Comparison of ENCODE assay signal across 19 cellular contexts in genomic region chr11:66907751-66908173, GRCh38. TPM values are rescaled to one million over a fixed set of nuclear protein-coding genes. Genes with fewer than 3 reads are reported as not detected.
DNase-seq lines count a peak whose midpoint lies in the region; ATAC-seq, FAIRE-seq and TF ChIP-seq lines count a peak whose summit lies in the region.
"Had no signal": no experiment of that assay in that cellular context is flagged by ENCODE, and none has a peak within 500 bp of the region (broad histone marks: within the 10 kb centered on the region; RNA-seq: fewer than 3 reads in every experiment).

No MANE protein-coding gene starts in this region.

- H3K4ac ChIP-seq in H1 (replicated peaks; ENCODE audit: insufficient read length, low read depth, low read length), result no peak overlapping the region

- H3K4me2 ChIP-seq in H1 (ENCODE audit: insufficient read depth in 1 of 2, low read depth in 2 of 2, low read length in 2 of 2) (no peak overlapping the region), PC-9 (no peak overlapping the region)

- POLR2A ChIA-PET in H1 (lab: Charles Lee; ENCODE audit: partially characterized antibody) (interaction anchor here (0.9 to 1.3 kb wide), 2 partner anchors 12 to 64 kb away, joined by 3 to 7 read pairs; partner anchors contain the start of gene RCE1), PC-9 (lab: Charles Lee; ENCODE audit: unreplicated experiment) (no interaction called here)

- H3K36me3 ChIP-seq in NT2/D1 (ENCODE audit: insufficient read depth, insufficient read length, low read length) (no peaks in the 10 kb centered on the region), H1 (ENCODE audit: control insufficient read depth in 2 of 4, insufficient read depth in 4 of 4, low read length in 3 of 4) (no peaks in the 10 kb centered on the region), right lobe of liver (no peaks in the 10 kb centered on the region), subcutaneous abdominal adipose tissue (ENCODE audit: control insufficient read depth in 5 of 5, insufficient read depth in 5 of 5, low read length in 5 of 5) (peaks cover 0 to 5% (median 0%) of the 10 kb centered on the region in 5 donors), PC-9 (ENCODE audit: low read depth) (no peaks in the 10 kb centered on the region)
- H3K36me3 ChIP-seq: cardiac muscle cell had no signal

- 88% methylated on average over 6 of the region's 6 CpGs; no CpG with 5 or more reads in 1 of the 2 experiments for WGBS in H1 (ENCODE audit: extremely low coverage in 1 of 2, insufficient coverage in 1 of 2, insufficient read length in 1 of 2, insufficient replicate concordance in 2 of 2, low coverage in 1 of 2, low lambda C conversion rate in 2 of 2, missing lambda C conversion rate in 1 of 2), 2 experiments
- WGBS in right lobe of liver (ENCODE audit: insufficient coverage, low coverage, low lambda C conversion rate, missing lambda C conversion rate), result 20% methylated on average over 6 of the region's 6 CpGs

- no peak overlapping the region for H2AK5ac ChIP-seq in H1 (ENCODE audit: low read depth, low read length)

- TF ChIP-seq POLR2A in H1 (IDR thresholded peaks at IDR 0.05; ENCODE audit: control extremely low read depth in 1 of 2, low read depth in 2 of 2, low read length in 2 of 2) (no peak), right lobe of liver (IDR thresholded peaks at IDR 0.05) (peak; percentile 35)

- H3F3A ChIP-seq in PC-9 (ENCODE audit: insufficient read depth, low read depth), result peaks cover 16% of the 10 kb centered on the region

- no peaks in the 10 kb centered on the region; the same call in 1 of the 2 replicates for H3K79me1 ChIP-seq in H1 (ENCODE audit: low read depth, low read length)

- DNase-seq in NT2/D1 (ENCODE audit: low read depth, low spot score) (no peak), H1 (ENCODE audit: low read depth in 1 of 2, low spot score in 2 of 2) (no peak), right lobe of liver (peak in 2 of 3 donors; percentile 74 to 76), NCI-H2227 treated with DMSO at 0.1 percent for 48 hours (lab: John Stamatoyannopoulos, UW) (no peak), UCSD-AML1 (lab: John Stamatoyannopoulos, UW; ENCODE audit: unreplicated experiment) (no peak), NCI-H446 treated with DMSO at 0.1 percent for 48 hours (lab: John Stamatoyannopoulos, UW) (no peak), PC-9 (no peak)
- DNase-seq: activated CD4-positive, CD25-positive, alpha-beta regulatory T cell treated with anti-CD3 and anti-CD28 coated beads, Interleukin-2, amount 50 U/mL, for 72 hours; effector CD4-positive, alpha-beta T cell; GOT3; hippocampal formation; Karpas-422; NCI-H1105; NCI-H748 treated with DMSO at 0.1 percent for 48 hours; PC-3 had no signal

- H2BK5ac ChIP-seq in H1 (ENCODE audit: low read depth, low read length), result no peak overlapping the region

- CTCF ChIA-PET in H1 (lab: Charles Lee; ENCODE audit: partially characterized antibody), result interaction anchor here (1.1 to 5.2 kb wide), 7 partner anchors 10 to 68 kb away, joined by 3 to 27 read pairs (median 5); partner anchors contain the start of gene C11orf86
- CTCF ChIA-PET in PC-9 (lab: Charles Lee), result no interaction called here

- intact Hi-C loops in right lobe of liver (cut with DNase I), result no loop called here
- intact Hi-C loops in PC-9 (cut with micrococcal nuclease; ENCODE audit: unreplicated experiment), result no loop called here

- H3K9me3 ChIP-seq in NT2/D1 (ENCODE audit: insufficient read depth, low read length) (no peaks in the 10 kb centered on the region), H1 (ENCODE audit: insufficient read depth in 2 of 2, low read depth in 1 of 2, low read length in 1 of 2) (no peaks in the 10 kb centered on the region), right lobe of liver (no peaks in the 10 kb centered on the region), subcutaneous abdominal adipose tissue (ENCODE audit: control insufficient read depth in 5 of 5, low read length in 5 of 5) (no peaks in the 10 kb centered on the region), PC-9 (ENCODE audit: insufficient read depth, low read depth) (no peaks in the 10 kb centered on the region)

- no peak overlapping the region for H2BK120ac ChIP-seq in H1 (replicated peaks; ENCODE audit: low read depth, low read length)

- ATAC-seq in right lobe of liver, result peak; percentile 66 to 83 (median 77)
- ATAC-seq: activated T-helper 17 cell treated with anti-CD3 and anti-CD28 coated beads, Interleukin-2, amount 50 U/mL, for 72 hours; PC-3 had no signal

- no peak overlapping the region for H3K14ac ChIP-seq in H1 (ENCODE audit: insufficient read length)

- no peak overlapping the region for H4K5ac ChIP-seq in H1 (ENCODE audit: insufficient read length, low read depth, low read length)

- H4K20me1 ChIP-seq in H1 (replicated peaks in 1 of 2; ENCODE audit: control insufficient read depth in 1 of 2, insufficient read depth in 2 of 2, low read length in 2 of 2) (no peaks in the 10 kb centered on the region), PC-9 (ENCODE audit: insufficient read depth) (no peaks in the 10 kb centered on the region)

- H2BK20ac ChIP-seq in H1 (ENCODE audit: low read length), result no peak overlapping the region

- no peak overlapping the region for H3K23ac ChIP-seq in H1 (ENCODE audit: insufficient read length)

- no peaks in the 10 kb centered on the region for H3K27me3 ChIP-seq in NT2/D1 (ENCODE audit: insufficient read depth, insufficient read length)
- H3K27me3 ChIP-seq in H1 (replicated peaks in 1 of 4; ENCODE audit: control insufficient read depth in 3 of 4, extremely low read depth in 1 of 4, insufficient read depth in 3 of 4, low read length in 3 of 4), result no peaks in the 10 kb centered on the region
- no peaks in the 10 kb centered on the region for H3K27me3 ChIP-seq in right lobe of liver
- no peaks in the 10 kb centered on the region for H3K27me3 ChIP-seq in subcutaneous abdominal adipose tissue (ENCODE audit: control insufficient read depth in 5 of 5, insufficient read depth in 4 of 5, low read length in 5 of 5)
- no peaks in the 10 kb centered on the region for H3K27me3 ChIP-seq in PC-9 (ENCODE audit: insufficient read depth, low read depth)
- H3K27me3 ChIP-seq: cardiac muscle cell had no signal

- no peak overlapping the region for H2BK12ac ChIP-seq in H1 (ENCODE audit: low read depth, low read length)

- H2BK15ac ChIP-seq in H1 (ENCODE audit: low read length), result peak overlapping the region; percentile 36; the same call in 1 of the 2 replicates

- no peak overlapping the region for H4K8ac ChIP-seq in H1 (ENCODE audit: extremely low read depth, insufficient read depth, low read length)

- H3K9ac ChIP-seq in NT2/D1 (ENCODE audit: insufficient read length, low read depth) (peak overlapping the region; percentile 17), H1 (replicated peaks in 1 of 4; ENCODE audit: extremely low read depth in 1 of 4, low read depth in 3 of 4, low read length in 3 of 4) (no peak overlapping the region), subcutaneous abdominal adipose tissue (ENCODE audit: low read length in 5 of 5) (peak overlapping the region in 3 of 5 donors; percentile 39 to 48 (median 41))

- no peak for TF ChIP-seq CTCF in H1 (IDR thresholded peaks at IDR 0.05; ENCODE audit: control extremely low read depth in 1 of 3, insufficient read depth in 1 of 3, low read depth in 1 of 3, low read length in 3 of 3)
- TF ChIP-seq CTCF in right lobe of liver (IDR thresholded peaks at IDR 0.05), result no peak
- no peak for TF ChIP-seq CTCF in PC-9 (conservative IDR thresholded peaks at IDR 0.05)

- no peak overlapping the region for H3K18ac ChIP-seq in H1 (ENCODE audit: extremely low read depth, low read length)

- no peak for TF ChIP-seq RAD21 in H1 (IDR thresholded peaks at IDR 0.05 in 1 of 2, conservative IDR thresholded peaks at IDR 0.05 in 1 of 2; ENCODE audit: low read depth in 2 of 2, low read length in 2 of 2)

- H3K4me3 ChIP-seq in NT2/D1 (ENCODE audit: insufficient read length, low read depth), result no peak overlapping the region
- H3K4me3 ChIP-seq in H1 (ENCODE audit: extremely low read depth in 1 of 4, insufficient read depth in 2 of 4, low read depth in 3 of 4, low read length in 4 of 4), result no peak overlapping the region
- H3K4me3 ChIP-seq in right lobe of liver, result peak overlapping the region; percentile 29 to 69 (median 59)
- H3K4me3 ChIP-seq in subcutaneous abdominal adipose tissue (ENCODE audit: low read depth in 1 of 5, low read length in 5 of 5), result no peak overlapping the region
- H3K4me3 ChIP-seq in PC-9, result no peak overlapping the region
- H3K4me3 ChIP-seq: cardiac muscle cell had no signal

- H3K27ac ChIP-seq in H1 (ENCODE audit: low read depth, low read length) (no peak overlapping the region), right lobe of liver (peak overlapping the region; percentile 64 to 86 (median 76)), subcutaneous abdominal adipose tissue (ENCODE audit: low read depth, low read length) (peak overlapping the region; percentile 55), PC-9 (no peak overlapping the region)
- H3K27ac ChIP-seq: cardiac muscle cell had no signal

- no peaks in the 10 kb centered on the region for H3K23me2 ChIP-seq in H1 (ENCODE audit: low read depth, low read length)

- H3K9me2 ChIP-seq in PC-9 (ENCODE audit: insufficient read depth), result no peaks in the 10 kb centered on the region

- H3K79me2 ChIP-seq in H1 (ENCODE audit: control insufficient read depth in 1 of 2, insufficient read depth in 2 of 2, low read length in 2 of 2) (no peaks in the 10 kb centered on the region), PC-9 (ENCODE audit: low read depth) (no peaks in the 10 kb centered on the region)

- no peak overlapping the region for H3K56ac ChIP-seq in H1 (replicated peaks; ENCODE audit: insufficient read length, low read depth, low read length)

- TF ChIP-seq EP300 in H1 (IDR thresholded peaks at IDR 0.05; ENCODE audit: borderline replicate concordance in 1 of 2, low read depth in 2 of 2, low read length in 2 of 2), result no peak

- H3K4me1 ChIP-seq in NT2/D1 (ENCODE audit: insufficient read depth, insufficient read length) (peaks cover 37% of the 10 kb centered on the region), H1 (replicated peaks in 1 of 4; ENCODE audit: control insufficient read depth in 3 of 4, insufficient read depth in 4 of 4, low read length in 3 of 4) (peaks cover 6 to 30% (median 20%) of the 10 kb centered on the region in 4 experiments), right lobe of liver (peaks cover 0 to 42% (median 10%) of the 10 kb centered on the region in 4 donors), subcutaneous abdominal adipose tissue (ENCODE audit: control insufficient read depth in 5 of 5, insufficient read depth in 5 of 5, low read length in 5 of 5) (peaks cover 9 to 65% (median 57%) of the 10 kb centered on the region in 5 donors), PC-9 (replicated peaks; ENCODE audit: insufficient read depth) (peaks cover 30% of the 10 kb centered on the region)

- no peak overlapping the region for H4K91ac ChIP-seq in H1 (replicated peaks; ENCODE audit: insufficient read length, low read length)

- FAIRE-seq in H1 (lab: Jason Lieb, UNC), result no peak
- FAIRE-seq: D721Med had no signal

- H2AFZ ChIP-seq in H1 (ENCODE audit: low read length) (no peak overlapping the region), PC-9 (no peak overlapping the region)

- no TSS peak for BruUV-seq in PC-9 (replicated peaks; lab: Mats Ljungman, UMichigan)

RNA-seq across cellular contexts. Expression of gene PC, which starts 50.4 kb away (rescaled TPM):
- 27.2 and 27.5 TPM in 2 replicates for total RNA-seq in H1 (2021; fragmentation: NEBNext Ultra II Directional; extraction: Animal tissue kit (Norgen Biotek cat#: 25700))
- polyA plus RNA-seq in H1 (2011; rRNA removed), result 11.5 and 22.5 TPM in 2 replicates
- 13.7 TPM for polyA plus RNA-seq in H1 (2011; cell fraction: cytosol; rRNA removed)
- 62.5 TPM for polyA plus RNA-seq in H1 (2011; cell fraction: nucleus; rRNA removed)
- polyA plus RNA-seq in H1 (2012, experiment 1 of 2), result 13.1 to 20.2 TPM (median 19.2 TPM) in 4 replicates
- polyA plus RNA-seq in H1 (2012, experiment 2 of 2), result 21.5 TPM
- polyA plus RNA-seq in H1 (2013, experiment 1 of 2), result 6.5 TPM
- 5.8 TPM for polyA plus RNA-seq in H1 (2013, experiment 2 of 2)
- polyA minus RNA-seq in H1 (2011; rRNA and poly(A)+ RNA removed), result 8.1 and 13.0 TPM in 2 replicates
- 9.8 TPM for polyA minus RNA-seq in H1 (2011; cell fraction: cytosol; rRNA and poly(A)+ RNA removed)
- 22.3 TPM for polyA minus RNA-seq in H1 (2011; cell fraction: nucleus; rRNA and poly(A)+ RNA removed)
- 100 to 1,000 TPM; 265 to 457 (median 317) TPM for total RNA-seq in right lobe of liver
- 34.9 and 38.9 TPM in 2 replicates for total RNA-seq in PC-9 (2021)

RNA-seq across cellular contexts. Expression of gene LRFN4, which starts 50.9 kb away (rescaled TPM):
- total RNA-seq in H1 (2021; fragmentation: NEBNext Ultra II Directional; extraction: Animal tissue kit (Norgen Biotek cat#: 25700)), result 64.3 and 67.6 TPM in 2 replicates
- 49.8 and 66.9 TPM in 2 replicates for polyA plus RNA-seq in H1 (2011; rRNA removed)
- 38.6 TPM for polyA plus RNA-seq in H1 (2011; cell fraction: cytosol; rRNA removed)
- polyA plus RNA-seq in H1 (2011; cell fraction: nucleus; rRNA removed), result 112 TPM
- 24.3 to 37.8 TPM (median 34.2 TPM) in 4 replicates for polyA plus RNA-seq in H1 (2012, experiment 1 of 2)
- polyA plus RNA-seq in H1 (2012, experiment 2 of 2), result 32.6 TPM
- 37.5 TPM for polyA plus RNA-seq in H1 (2013, experiment 1 of 2)
- 32.3 TPM for polyA plus RNA-seq in H1 (2013, experiment 2 of 2)
- polyA minus RNA-seq in H1 (2011; rRNA and poly(A)+ RNA removed), result 8.3 and 9.8 TPM in 2 replicates
- 32.6 TPM for polyA minus RNA-seq in H1 (2011; cell fraction: cytosol; rRNA and poly(A)+ RNA removed)
- polyA minus RNA-seq in H1 (2011; cell fraction: nucleus; rRNA and poly(A)+ RNA removed), result 32.0 TPM
- total RNA-seq in right lobe of liver, result 1 to 10 TPM in 3 of 6 experiments, under 1 TPM in 3; 0.48 to 4.7 (median 1.1) TPM
- 13.8 and 26.6 TPM in 2 replicates for total RNA-seq in PC-9 (2021)

Comparison
In these comparisons a context has a peak if more than half of its experiments do, and no peak if none do; other contexts are left out.
1. DNase-seq: peak in right lobe of liver (2 of 3); none in NT2/D1 (single experiment), H1 (0 of 2), NCI-H2227 treated with DMSO at 0.1 percent for 48 hours (single experiment), UCSD-AML1 (single experiment), NCI-H446 treated with DMSO at 0.1 percent for 48 hours (single experiment) and PC-9 (0 of 2).
2. H3K4me3 ChIP-seq: peak in right lobe of liver (3 of 3); none in NT2/D1 (single experiment), H1 (0 of 4), subcutaneous abdominal adipose tissue (0 of 5) and PC-9 (single experiment).
3. H3K9ac ChIP-seq: peak in NT2/D1 (single experiment) and subcutaneous abdominal adipose tissue (3 of 5); none in H1 (0 of 4).
4. H3K27ac ChIP-seq: peak in right lobe of liver (3 of 3) and subcutaneous abdominal adipose tissue (single experiment); none in H1 (single experiment) and PC-9 (single experiment).